1 cellular context compared by ENCODE assay signal in genomic region chr14:60093088-60093487, GRCh38.
TF ChIP-seq lines count a peak whose summit lies in the region.

No MANE protein-coding gene starts in this region.

TF ChIP-seq in H1, 55 proteins besides CTCF, POLR2A, EP300 and RAD21:
- no peak for TF ChIP-seq EGR1 (IDR thresholded peaks at IDR 0.05; ENCODE audit: borderline replicate concordance, low read depth, low read length)
- no peak for TF ChIP-seq POLR2AphosphoS5 (IDR thresholded peaks at IDR 0.05; ENCODE audit: low read depth, low read length)
- TF ChIP-seq HDAC2 (IDR thresholded peaks at IDR 0.05; ENCODE audit: borderline replicate concordance in 1 of 2, low read depth in 2 of 2, low read length in 2 of 2) = no peak
- TF ChIP-seq GABPA (IDR thresholded peaks at IDR 0.05; ENCODE audit: borderline replicate concordance, insufficient read depth, low read length) = no peak
- no peak for TF ChIP-seq ATF2 (IDR thresholded peaks at IDR 0.05; ENCODE audit: low read length)
- no peak for TF ChIP-seq PHF8 (conservative IDR thresholded peaks at IDR 0.05; ENCODE audit: low read depth, low read length)
- TF ChIP-seq, protein P1, sequence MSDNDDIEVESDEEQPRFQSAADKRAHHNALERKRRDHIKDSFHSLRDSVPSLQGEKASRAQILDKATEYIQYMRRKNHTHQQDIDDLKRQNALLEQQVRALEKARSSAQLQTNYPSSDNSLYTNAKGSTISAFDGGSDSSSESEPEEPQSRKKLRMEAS (IDR thresholded peaks at IDR 0.05) = no peak
- no peak for TF ChIP-seq GTF2F1 (IDR thresholded peaks at IDR 0.05; ENCODE audit: borderline replicate concordance, low read depth, low read length)
- no peak for TF ChIP-seq BCL11A (IDR thresholded peaks at IDR 0.05; ENCODE audit: low read depth in 2 of 2, low read length in 2 of 2)
- TF ChIP-seq KDM1A (IDR thresholded peaks at IDR 0.05; ENCODE audit: borderline replicate concordance, low read length) = no peak
- no peak for TF ChIP-seq SAP30 (IDR thresholded peaks at IDR 0.05; ENCODE audit: insufficient read depth, insufficient replicate concordance, low read length)
- no peak for TF ChIP-seq RBBP5 (IDR thresholded peaks at IDR 0.05; ENCODE audit: borderline replicate concordance, low read depth, low read length)
- no peak for TF ChIP-seq FOSL1 (IDR thresholded peaks at IDR 0.05; ENCODE audit: insufficient read depth, low read depth, low read length)
